Comparison of ENCODE assay signal across 7 cellular contexts in genomic region chr20:53162251-53162835, GRCh38.
DNase-seq lines count a peak whose midpoint lies in the region; ATAC-seq, FAIRE-seq and TF ChIP-seq lines count a peak whose summit lies in the region.

No MANE protein-coding gene starts in this region.

- FAIRE-seq in H1 (lab: Jason Lieb, UNC) = peak; percentile 98

- no peaks in the 10 kb centered on the region for H3K36me3 Mint-ChIP-seq in neural crest cell (ENCODE audit: low read depth)
- H3K36me3 Mint-ChIP-seq in activated naive CD8-positive, alpha-beta T cell treated with anti-CD3 and anti-CD28 coated beads for 36 hours = no peaks in the 10 kb centered on the region

- H4K5ac ChIP-seq in H1 (ENCODE audit: insufficient read length, low read depth, low read length) = no peak overlapping the region

- no peak overlapping the region for H2BK20ac ChIP-seq in H1 (ENCODE audit: low read length)

- TF ChIP-seq CTCF in HEK293 (tag by site-specific recombination; IDR thresholded peaks at IDR 0.05) (peak; percentile 77), H1 (IDR thresholded peaks at IDR 0.05; ENCODE audit: control extremely low read depth in 1 of 3, insufficient read depth in 1 of 3, low read depth in 1 of 3, low read length in 3 of 3) (peak in 2 of 3 experiments; percentile 22 to 57; a peak in 2 of 4 replicates), neural crest cell (conservative IDR thresholded peaks at IDR 0.05) (peak; percentile 62)

- H3K9ac ChIP-seq in H1 (replicated peaks in 1 of 4; ENCODE audit: extremely low read depth in 1 of 4, low read depth in 3 of 4, low read length in 3 of 4) = no peak overlapping the region

- no peak overlapping the region for H3K14ac ChIP-seq in H1 (ENCODE audit: insufficient read length)

- H4K91ac ChIP-seq in H1 (replicated peaks; ENCODE audit: insufficient read length, low read length) = no peak overlapping the region

- no peaks in the 10 kb centered on the region for H3K79me2 ChIP-seq in H1 (ENCODE audit: control insufficient read depth in 1 of 2, insufficient read depth in 2 of 2, low read length in 2 of 2)

- no peaks in the 10 kb centered on the region for H3K9me3 ChIP-seq in HEK293 (ENCODE audit: control insufficient read depth, insufficient read depth, low read depth, low read length)
- H3K9me3 ChIP-seq in H1 (ENCODE audit: insufficient read depth in 2 of 2, low read depth in 1 of 2, low read length in 1 of 2) = no peaks in the 10 kb centered on the region

- TF ChIP-seq EP300 in H1 (IDR thresholded peaks at IDR 0.05; ENCODE audit: borderline replicate concordance in 1 of 2, low read depth in 2 of 2, low read length in 2 of 2) = no peak

- H3K27me3 ChIP-seq in H1 (replicated peaks in 1 of 4; ENCODE audit: control insufficient read depth in 3 of 4, extremely low read depth in 1 of 4, insufficient read depth in 3 of 4, low read length in 3 of 4) = no peaks in the 10 kb centered on the region; a peak in 1 of 7 replicates

- H3K4me1 ChIP-seq in HEK293 (ENCODE audit: control insufficient read depth, insufficient read depth, low read length) (peaks cover 3% of the 10 kb centered on the region; the same call in 1 of the 2 replicates), H1 (replicated peaks in 1 of 4; ENCODE audit: control insufficient read depth in 3 of 4, insufficient read depth in 4 of 4, low read length in 3 of 4) (peaks cover 0 to 3% (median under 1%) of the 10 kb centered on the region in 4 experiments; a peak in 3 of 7 replicates)

- peak overlapping the region; percentile 83 for H2AFZ ChIP-seq in H1 (ENCODE audit: low read length)

- H2BK12ac ChIP-seq in H1 (ENCODE audit: low read depth, low read length) = no peak overlapping the region

- H3K18ac ChIP-seq in H1 (ENCODE audit: extremely low read depth, low read length) = no peak overlapping the region

- no peak overlapping the region for H2BK15ac ChIP-seq in H1 (ENCODE audit: low read length)

- CTCF ChIA-PET in HEK293 (lab: Yijun Ruan, JAX) (interaction anchor here (0.6 to 1.1 kb wide), 4 partner anchors 12 to 128 kb away, joined by 3 to 4 read pairs (median 3); no protein-coding TSS in a partner anchor), H1 (lab: Charles Lee; ENCODE audit: partially characterized antibody) (interaction anchor here (0.7 to 1.3 kb wide), 5 partner anchors 8 to 385 kb away, joined by 3 to 7 read pairs (median 3); no protein-coding TSS in a partner anchor)

- H2BK120ac ChIP-seq in H1 (replicated peaks; ENCODE audit: low read depth, low read length) = no peak overlapping the region

- H3K27ac Mint-ChIP-seq in neural crest cell (ENCODE audit: unreplicated experiment) = peak overlapping the region; percentile 74
- H3K27ac Mint-ChIP-seq in activated naive CD8-positive, alpha-beta T cell treated with anti-CD3 and anti-CD28 coated beads for 36 hours = no peak overlapping the region

- peak overlapping the region; percentile 7 for H3K4me3 ChIP-seq in HEK293 (ENCODE audit: low read depth, low read length)
- H3K4me3 ChIP-seq in H1 (ENCODE audit: extremely low read depth in 1 of 4, insufficient read depth in 2 of 4, low read depth in 3 of 4, low read length in 4 of 4) = peak overlapping the region in 1 of 4 experiments; percentile 30; a peak in 1 of 8 replicates

- H3K4me1 Mint-ChIP-seq in neural crest cell = peaks cover 12% of the 10 kb centered on the region
- H3K4me1 Mint-ChIP-seq in activated naive CD8-positive, alpha-beta T cell treated with anti-CD3 and anti-CD28 coated beads for 36 hours = peaks cover 7% of the 10 kb centered on the region

- WGBS in H1 (ENCODE audit: extremely low coverage in 1 of 2, insufficient coverage in 1 of 2, insufficient read length in 1 of 2, insufficient replicate concordance in 2 of 2, low coverage in 1 of 2, low lambda C conversion rate in 2 of 2, missing lambda C conversion rate in 1 of 2), 2 experiments = 51% methylated on average over 13 of the region's 13 CpGs; no CpG with 5 or more reads in 1 of the 2 experiments

- no peak overlapping the region for H3K23ac ChIP-seq in H1 (ENCODE audit: insufficient read length)

- no peak for TF ChIP-seq POLR2A in H1 (IDR thresholded peaks at IDR 0.05; ENCODE audit: control extremely low read depth in 1 of 2, low read depth in 2 of 2, low read length in 2 of 2)

- H3K9me3 Mint-ChIP-seq in neural crest cell = peaks cover 7% of the 10 kb centered on the region
- H3K9me3 Mint-ChIP-seq in activated naive CD8-positive, alpha-beta T cell treated with anti-CD3 and anti-CD28 coated beads for 36 hours = no peaks in the 10 kb centered on the region

- POLR2A ChIA-PET in HEK293 (lab: Yijun Ruan, JAX) = no interaction called here
- POLR2A ChIA-PET in H1 (lab: Charles Lee; ENCODE audit: partially characterized antibody) = no interaction called here

- no peaks in the 10 kb centered on the region for H3K23me2 ChIP-seq in H1 (ENCODE audit: low read depth, low read length)

- no peak overlapping the region for H3K4ac ChIP-seq in H1 (replicated peaks; ENCODE audit: insufficient read length, low read depth, low read length)

- TF ChIP-seq RAD21 in H1 (IDR thresholded peaks at IDR 0.05 in 1 of 2, conservative IDR thresholded peaks at IDR 0.05 in 1 of 2; ENCODE audit: low read depth in 2 of 2, low read length in 2 of 2) = 0 out of 4 replicates have a peak, but pooled peaks have one; percentile 3 to 15

- H3K36me3 ChIP-seq in HEK293 (ENCODE audit: control insufficient read depth in 2 of 2, insufficient read depth in 1 of 2, low read length in 2 of 2) = no peaks in the 10 kb centered on the region
- no peaks in the 10 kb centered on the region for H3K36me3 ChIP-seq in H1 (ENCODE audit: control insufficient read depth in 2 of 4, insufficient read depth in 4 of 4, low read length in 3 of 4)

- no peak for ATAC-seq in HG03097 (IDR thresholded peaks at IDR 0.05; ENCODE audit: low FRiP score, unreplicated experiment)
- no peak for ATAC-seq in HG02938 (IDR thresholded peaks at IDR 0.05; ENCODE audit: unreplicated experiment)

- no peaks in the 10 kb centered on the region for H4K20me1 ChIP-seq in H1 (replicated peaks in 1 of 2; ENCODE audit: control insufficient read depth in 1 of 2, insufficient read depth in 2 of 2, low read length in 2 of 2)

- peak overlapping the region; percentile 32 for H3K4me3 Mint-ChIP-seq in neural crest cell
- H3K4me3 Mint-ChIP-seq in activated naive CD8-positive, alpha-beta T cell treated with anti-CD3 and anti-CD28 coated beads for 36 hours = no peak overlapping the region

- DNase-seq in NCI-H510A (lab: John Stamatoyannopoulos, UW) = peak; percentile 77
- peak in 1 of 2 experiments; percentile 54 for DNase-seq in H1 (ENCODE audit: low read depth in 1 of 2, low spot score in 2 of 2)
- DNase-seq in neural crest cell (ENCODE audit: low read depth, low spot score) = peak; percentile 10
- no peak for DNase-seq in activated naive CD8-positive, alpha-beta T cell treated with anti-CD3 and anti-CD28 coated beads for 36 hours

- H3K56ac ChIP-seq in H1 (replicated peaks; ENCODE audit: insufficient read length, low read depth, low read length) = no peak overlapping the region

- H3K79me1 ChIP-seq in H1 (ENCODE audit: low read depth, low read length) = no peaks in the 10 kb centered on the region

- no peak overlapping the region for H2AK5ac ChIP-seq in H1 (ENCODE audit: low read depth, low read length)

- H3K27me3 Mint-ChIP-seq in neural crest cell (ENCODE audit: low read depth) = peaks cover 9% of the 10 kb centered on the region
- H3K27me3 Mint-ChIP-seq in activated naive CD8-positive, alpha-beta T cell treated with anti-CD3 and anti-CD28 coated beads for 36 hours = peaks cover 6% of the 10 kb centered on the region

- H3K27ac ChIP-seq in HEK293 (ENCODE audit: extremely low read depth, low read depth, low read length) = peak overlapping the region; percentile 67; the same call in 1 of the 2 replicates
- H3K27ac ChIP-seq in H1 (ENCODE audit: low read depth, low read length) = no peak overlapping the region

- H3K4me2 ChIP-seq in H1 (ENCODE audit: insufficient read depth in 1 of 2, low read depth in 2 of 2, low read length in 2 of 2) = peak overlapping the region in 1 of 2 experiments; percentile 30; a peak in 2 of 4 replicates

- H2BK5ac ChIP-seq in H1 (ENCODE audit: low read depth, low read length) = no peak overlapping the region

- H4K8ac ChIP-seq in H1 (ENCODE audit: extremely low read depth, insufficient read depth, low read length) = no peak overlapping the region

TF ChIP-seq in HEK293, 187 proteins besides CTCF, POLR2A, EP300 and RAD21 (continues in another document):
- TF ChIP-seq ZBTB7A (tag by site-specific recombination; IDR thresholded peaks at IDR 0.05; ENCODE audit: low read depth) = no peak
- TF ChIP-seq ZNF658 (tag by site-specific recombination; IDR thresholded peaks at IDR 0.05) = no peak
- no peak for TF ChIP-seq ZNF354C (tag by site-specific recombination; IDR thresholded peaks at IDR 0.05; ENCODE audit: borderline replicate concordance, low read depth)
- TF ChIP-seq ZNF274 (IDR thresholded peaks at IDR 0.05; ENCODE audit: low read length) = no peak
- TF ChIP-seq ZNF274 (tag by site-specific recombination; IDR thresholded peaks at IDR 0.05; ENCODE audit: borderline replicate concordance) = no peak
- TF ChIP-seq WT1 (tag by site-specific recombination; IDR thresholded peaks at IDR 0.05) = peak; percentile 43; the same call in 1 of the 2 replicates

TF ChIP-seq in H1, 55 proteins besides CTCF, POLR2A, EP300 and RAD21 (continues in another document):
- TF ChIP-seq SIRT6 (IDR thresholded peaks at IDR 0.05; ENCODE audit: low read length) (no peak), BRCA1 (IDR thresholded peaks at IDR 0.05; ENCODE audit: low read depth, low read length) (no peak), CTBP2 (IDR thresholded peaks at IDR 0.05; ENCODE audit: borderline replicate concordance, insufficient read depth, insufficient read length, low read length) (no peak), CBX8 (IDR thresholded peaks at IDR 0.05; ENCODE audit: borderline replicate concordance, low read depth, low read length) (no peak), JUND (IDR thresholded peaks at IDR 0.05; ENCODE audit: low read length) (peak; percentile 70), NANOG (IDR thresholded peaks at IDR 0.05; ENCODE audit: insufficient read depth, low read depth, low read length, poor library complexity, severe bottlenecking) (no peak), KDM5A (IDR thresholded peaks at IDR 0.05; ENCODE audit: low read length) (no peak), CREB1 (IDR thresholded peaks at IDR 0.05) (0 out of 2 replicates have a peak, but pooled peaks have one; percentile 48), EZH2 (IDR thresholded peaks at IDR 0.05; ENCODE audit: low read depth, low read length, severe bottlenecking) (no peak), POU5F1 (IDR thresholded peaks at IDR 0.05; ENCODE audit: low read depth, low read length) (no peak), NRF1 (IDR thresholded peaks at IDR 0.05; ENCODE audit: low read depth, low read length) (no peak)

Comparison
In these comparisons a context has a peak if more than half of its experiments do, and no peak if none do; other contexts are left out.
1. Of the 6 proteins assayed by ChIP-seq in both HEK293 and H1: peak only in HEK293: BCL11A and SP2; only in H1: none; in both: ATF2 and CTCF; in neither: 2.